ENCODE assay signal across 8 cellular contexts in genomic region chr2:55692740-55693139, GRCh38. TPM values are rescaled to one million over a fixed set of nuclear protein-coding genes. Genes with fewer than 3 reads are reported as not detected.
DNase-seq lines count a peak whose midpoint lies in the region; ATAC-seq, FAIRE-seq and TF ChIP-seq lines count a peak whose summit lies in the region.
"Not testable (repeated sequence)": the region's sequence is repeated elsewhere in the genome, so short reads cannot be mapped to it uniquely, and the experiment has no call there.

No MANE protein-coding gene starts in this region.

- H3K4me2 ChIP-seq in SK-N-SH (peak overlapping the region; percentile 99), astrocyte (ENCODE audit: low read length) (peak overlapping the region; percentile 85), fibroblast of lung (ENCODE audit: extremely low read depth, insufficient read depth, low read length) (peak overlapping the region; percentile 92), mesenchymal stem cell (ENCODE audit: low read length, poor library complexity, severe bottlenecking) (peak overlapping the region; percentile 75)

- peak; percentile 11 for ATAC-seq in HG03354 (IDR thresholded peaks at IDR 0.05; ENCODE audit: poor library complexity, severe bottlenecking, unreplicated experiment)
- not testable (repeated sequence) for ATAC-seq in gastrocnemius medialis

- peaks cover 18% of the 10 kb centered on the region for H3K4me1 ChIP-seq in ACC112 (ENCODE audit: control insufficient read depth, insufficient read depth, low read length, unreplicated experiment)
- peaks cover 0 to 16% of the 10 kb centered on the region in 2 experiments; a peak in 2 of 4 replicates for H3K4me1 ChIP-seq in SK-N-SH (ENCODE audit: control insufficient read depth in 1 of 2, insufficient read depth in 2 of 2, low read depth in 1 of 2, low read length in 1 of 2)
- not testable (repeated sequence) for H3K4me1 ChIP-seq in astrocyte (ENCODE audit: insufficient read depth, low read length); fibroblast of lung (ENCODE audit: control insufficient read depth, extremely low read depth, insufficient read depth, low read length); mesenchymal stem cell (ENCODE audit: control insufficient read depth, insufficient read depth, low read depth, low read length); gastrocnemius medialis

- H3K4me3 Mint-ChIP-seq in astrocyte (ENCODE audit: unreplicated experiment), result peak overlapping the region; percentile 93

- not testable (repeated sequence) for DNase-seq in GM18507 (ENCODE audit: extremely low spot score, insufficient read length, low read depth); SK-N-SH; astrocyte (ENCODE audit: low read depth); fibroblast of lung (ENCODE audit: low read depth in 2 of 2); mesenchymal stem cell; gastrocnemius medialis

- H3K79me2 ChIP-seq in ACC112 (ENCODE audit: control insufficient read depth, insufficient read depth, low read length, unreplicated experiment), result peaks cover 58% of the 10 kb centered on the region
- peaks cover 56% of the 10 kb centered on the region for H3K79me2 ChIP-seq in SK-N-SH (ENCODE audit: insufficient read depth)
- H3K79me2 ChIP-seq in astrocyte (ENCODE audit: insufficient read depth, low read length), result peaks cover 58% of the 10 kb centered on the region
- H3K79me2 ChIP-seq in fibroblast of lung (ENCODE audit: control insufficient read depth, insufficient read depth, low read length), result peaks cover 37% of the 10 kb centered on the region

- H3K14ac ChIP-seq in mesenchymal stem cell (ENCODE audit: low read length in 2 of 2), result not testable (repeated sequence)

- peaks cover 11% of the 10 kb centered on the region for H3K4me1 Mint-ChIP-seq in astrocyte (ENCODE audit: low read depth, unreplicated experiment)

- not testable (repeated sequence) for TF ChIP-seq EP300 in SK-N-SH (IDR thresholded peaks at IDR 0.05; ENCODE audit: borderline replicate concordance in 1 of 2, low read depth in 1 of 2, low read length in 1 of 2)

- not testable (repeated sequence) for H3K36me3 Mint-ChIP-seq in astrocyte (ENCODE audit: low read depth, unreplicated experiment)

- TF ChIP-seq RAD21 in SK-N-SH (IDR thresholded peaks at IDR 0.05; ENCODE audit: low read length), result not testable (repeated sequence)

- 35% methylated on average over 5 of the region's 5 CpGs for WGBS in SK-N-SH (ENCODE audit: low lambda C conversion rate)
- 27% methylated on average over 5 of the region's 5 CpGs for WGBS in mesenchymal stem cell

- intact Hi-C loops in gastrocnemius medialis (cut with DNase I; ENCODE audit: low total_unique reads), result loop anchor here (2.0 kb wide), 1 partner anchor 76 kb away; the partner anchor contains the start of gene PPP4R3B

- H3K27ac ChIP-seq in ACC112 (ENCODE audit: low read depth, low read length) (peak overlapping the region; percentile 80; the same call in 1 of the 2 replicates), fibroblast of lung (ENCODE audit: insufficient read depth, low read length) (peak overlapping the region; percentile 84), gastrocnemius medialis (peak overlapping the region in 1 of 4 donors; percentile 67)
- not testable (repeated sequence) for H3K27ac ChIP-seq in SK-N-SH (ENCODE audit: low read depth in 2 of 2, low read length in 1 of 2); astrocyte (ENCODE audit: low read depth, low read length); mesenchymal stem cell (ENCODE audit: low read length, poor library complexity, severe bottlenecking)

- H3K27ac Mint-ChIP-seq in astrocyte (ENCODE audit: unreplicated experiment), result peak overlapping the region; percentile 2

- not testable (repeated sequence) for H3K9me3 Mint-ChIP-seq in astrocyte (ENCODE audit: unreplicated experiment)

- not testable (repeated sequence) for H2BK15ac ChIP-seq in mesenchymal stem cell (ENCODE audit: low read depth, poor library complexity, severe bottlenecking)

- H3K4ac ChIP-seq in mesenchymal stem cell (ENCODE audit: low read depth in 1 of 2, low read length in 2 of 2), result not testable (repeated sequence)

- not testable (repeated sequence) for H2AK5ac ChIP-seq in mesenchymal stem cell (ENCODE audit: low read length, severe bottlenecking)

- H3F3A ChIP-seq in SK-N-SH (replicated peaks; ENCODE audit: insufficient read depth), result not testable (repeated sequence)

- FAIRE-seq in GM18507 (lab: Jason Lieb, UNC) (peak; percentile 39), astrocyte (lab: Jason Lieb, UNC) (peak; percentile 71)

- not testable (repeated sequence) for H3K9me2 ChIP-seq in SK-N-SH

- in situ Hi-C loops in gastrocnemius medialis (cut with MboI; ENCODE audit: low sequenced_read_pairs in 4 of 4), result not testable (repeated sequence)

- H3K36me3 ChIP-seq in ACC112 (ENCODE audit: insufficient read depth, low read length), result peaks cover 11% of the 10 kb centered on the region
- H3K36me3 ChIP-seq in SK-N-SH (replicated peaks in 1 of 2; ENCODE audit: control insufficient read depth in 1 of 2, insufficient read depth in 2 of 2, low read length in 1 of 2); astrocyte (ENCODE audit: insufficient read depth, low read length); fibroblast of lung (ENCODE audit: control insufficient read depth, insufficient read depth, low read length); gastrocnemius medialis: not testable (repeated sequence)
- peaks cover 6 to 20% of the 10 kb centered on the region in 2 experiments for H3K36me3 ChIP-seq in mesenchymal stem cell (ENCODE audit: control insufficient read depth in 1 of 2, insufficient read depth in 2 of 2, low read depth in 1 of 2, low read length in 2 of 2)

- H3K18ac ChIP-seq in mesenchymal stem cell (ENCODE audit: low read depth in 1 of 2, low read length in 2 of 2), result not testable (repeated sequence)

- not testable (repeated sequence) for H4K8ac ChIP-seq in mesenchymal stem cell (ENCODE audit: low read length)

- H2BK12ac ChIP-seq in mesenchymal stem cell (ENCODE audit: low read length in 2 of 2), result not testable (repeated sequence)

- H3K27me3 Mint-ChIP-seq in astrocyte (ENCODE audit: low read depth, unreplicated experiment), result not testable (repeated sequence)

- H3K9me3 ChIP-seq in SK-N-SH; astrocyte (ENCODE audit: insufficient read depth, low read depth, low read length); fibroblast of lung (ENCODE audit: control insufficient read depth, insufficient read depth, low read depth, low read length); mesenchymal stem cell (ENCODE audit: control insufficient read depth, low read length); gastrocnemius medialis: not testable (repeated sequence)

- H4K20me1 ChIP-seq in SK-N-SH (ENCODE audit: insufficient read depth); astrocyte (ENCODE audit: insufficient read depth, low read length); fibroblast of lung (ENCODE audit: control insufficient read depth, extremely low read depth, insufficient read depth, low read length): not testable (repeated sequence)

- not testable (repeated sequence) for TF ChIP-seq CTCF in SK-N-SH (IDR thresholded peaks at IDR 0.05); astrocyte (IDR thresholded peaks at IDR 0.05; ENCODE audit: insufficient read depth, low read depth, low read length); fibroblast of lung (conservative IDR thresholded peaks at IDR 0.05 in 1 of 2, IDR thresholded peaks at IDR 0.05 in 1 of 2; ENCODE audit: low read depth in 1 of 2, low read length in 2 of 2); gastrocnemius medialis (IDR thresholded peaks at IDR 0.05 in 4 of 5, conservative IDR thresholded peaks at IDR 0.05 in 1 of 5)

- H4K91ac ChIP-seq in mesenchymal stem cell (ENCODE audit: low read length), result not testable (repeated sequence)

- not testable (repeated sequence) for TF ChIP-seq POLR2A in gastrocnemius medialis (IDR thresholded peaks at IDR 0.05)

- H2BK5ac ChIP-seq in mesenchymal stem cell (ENCODE audit: low read depth, low read length, poor library complexity, severe bottlenecking), result not testable (repeated sequence)

- H3K9ac ChIP-seq in SK-N-SH, result peak overlapping the region; percentile 73
- peak overlapping the region; percentile 84 for H3K9ac ChIP-seq in astrocyte (ENCODE audit: low read length)
- not testable (repeated sequence) for H3K9ac ChIP-seq in fibroblast of lung (ENCODE audit: insufficient read depth, low read length)
- H3K9ac ChIP-seq in mesenchymal stem cell (ENCODE audit: low read length), result peak overlapping the region; percentile 94

- POLR2A ChIA-PET in SK-N-SH (lab: Yijun Ruan, JAX), result not testable (repeated sequence)

- H3K4me3 ChIP-seq in ACC112 (ENCODE audit: low read depth, low read length) (peak overlapping the region; percentile 97), SK-N-SH (ENCODE audit: low read depth in 2 of 2, low read length in 1 of 2) (peak overlapping the region; percentile 72 to 96), astrocyte (ENCODE audit: insufficient read depth, low read depth, low read length) (peak overlapping the region; percentile 92), fibroblast of lung (replicated peaks in 1 of 4; ENCODE audit: control extremely low read depth in 1 of 4, insufficient read depth in 1 of 4, low read depth in 3 of 4, low read length in 4 of 4) (peak overlapping the region; percentile 82 to 100 (median 100)), mesenchymal stem cell (ENCODE audit: insufficient read depth in 1 of 2, low read depth in 1 of 2, low read length in 2 of 2) (peak overlapping the region; percentile 85 to 96), gastrocnemius medialis (peak overlapping the region; percentile 65 to 91 (median 86))

- not testable (repeated sequence) for H2BK120ac ChIP-seq in mesenchymal stem cell (ENCODE audit: low read depth, low read length)

- H3K23ac ChIP-seq in mesenchymal stem cell (ENCODE audit: low read length in 2 of 2), result not testable (repeated sequence)

- H3K27me3 ChIP-seq in ACC112 (ENCODE audit: insufficient read depth, low read length); SK-N-SH (ENCODE audit: insufficient read depth); astrocyte (ENCODE audit: insufficient read depth, low read length); fibroblast of lung (ENCODE audit: control insufficient read depth, insufficient read depth, low read length); mesenchymal stem cell (ENCODE audit: control insufficient read depth in 1 of 2, insufficient read depth in 1 of 2, low read length in 2 of 2); gastrocnemius medialis: not testable (repeated sequence)

- H2AFZ ChIP-seq in ACC112 (ENCODE audit: low read length, unreplicated experiment); astrocyte (ENCODE audit: low read depth, low read length); fibroblast of lung (ENCODE audit: low read length); mesenchymal stem cell (ENCODE audit: low read depth, low read length): not testable (repeated sequence)
- peak overlapping the region; percentile 99; the same call in 1 of the 2 replicates for H2AFZ ChIP-seq in SK-N-SH (ENCODE audit: low read depth)

- peaks cover 16% of the 10 kb centered on the region for H3K79me1 ChIP-seq in mesenchymal stem cell (replicated peaks; ENCODE audit: low read length, poor library complexity, severe bottlenecking)

- CTCF ChIA-PET in SK-N-SH (lab: Yijun Ruan, JAX), result not testable (repeated sequence)

RNA-seq across cellular contexts. Expression of gene PNPT1, which starts 0.9 kb away (rescaled TPM):
- polyA plus RNA-seq in SK-N-SH (2012; rRNA removed), result 11.7 and 14.3 TPM in 2 replicates
- polyA plus RNA-seq in SK-N-SH (2012; cell fraction: cytosol; rRNA removed), result 13.4 and 14.7 TPM in 2 replicates
- 8.9 and 15.5 TPM in 2 replicates for polyA plus RNA-seq in SK-N-SH (2012; cell fraction: nucleus; rRNA removed)
- 45.7 and 57.1 TPM in 2 replicates for total RNA-seq in astrocyte
- 14.2 and 20.0 TPM in 2 replicates for total RNA-seq in fibroblast of lung
- polyA plus RNA-seq in fibroblast of lung, result 13.1 and 17.9 TPM in 2 replicates
- 8.4 and 12.8 TPM in 2 replicates for polyA plus RNA-seq in fibroblast of lung (2012)
- polyA minus RNA-seq in fibroblast of lung (ENCODE audit: low replicate concordance), result 0.27 and 2.2 TPM in 2 replicates
- polyA plus RNA-seq in mesenchymal stem cell (2013, experiment 1 of 2), result 7.7 TPM
- polyA plus RNA-seq in mesenchymal stem cell (2013, experiment 2 of 2), result 7.5 TPM
- total RNA-seq in gastrocnemius medialis, result 10 to 100 TPM; 14.1 to 26.0 (median 20.5) TPM
